ENCODE assay signal across 1 cellular context in the genomic region with DNA sequence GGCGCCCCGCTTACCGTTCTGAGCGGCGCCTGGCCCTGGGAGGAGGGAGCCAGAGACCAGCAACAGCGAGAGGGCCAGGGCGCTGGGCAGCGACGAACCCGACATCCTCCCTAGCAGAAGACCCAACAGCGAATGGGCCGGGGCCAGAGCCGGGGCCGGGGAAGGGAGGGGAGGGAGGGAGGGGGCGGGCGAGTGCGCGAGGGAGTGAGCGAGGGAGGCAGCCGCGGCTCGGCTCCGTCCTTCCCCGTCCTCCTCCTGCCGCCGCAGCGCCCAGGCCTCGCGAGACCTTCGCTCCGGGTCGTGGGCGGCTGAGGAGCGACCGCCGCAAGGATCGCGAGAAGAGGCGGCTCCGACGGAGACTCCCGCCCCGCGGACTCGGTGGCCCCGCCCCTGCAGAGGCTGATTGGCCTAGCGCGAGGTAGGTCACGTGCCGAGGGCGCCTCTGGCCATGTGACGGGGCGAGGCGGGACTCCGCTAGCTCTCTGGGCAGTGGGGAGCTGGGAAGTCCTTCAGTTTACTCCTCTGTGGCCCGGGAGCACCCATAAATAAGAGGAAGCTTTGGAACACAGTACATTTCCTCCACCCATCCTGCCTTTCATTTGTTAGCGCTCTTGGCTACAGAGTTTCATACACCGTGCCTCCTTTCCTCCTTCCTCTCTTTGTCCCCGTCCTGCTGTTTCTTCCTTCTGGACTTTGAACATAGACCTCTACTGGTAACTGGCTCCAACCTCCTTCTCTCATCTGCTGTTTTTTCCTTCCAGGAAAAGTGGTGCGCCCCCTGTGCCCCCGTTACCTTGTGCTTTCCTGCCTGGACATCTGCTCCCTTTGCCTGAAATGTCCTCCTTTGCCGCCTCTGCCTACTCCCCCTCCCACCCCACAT.
A peak's percentile ranks its signal among the peaks of the same experiment; 100 is the strongest.
TF ChIP-seq lines count a peak whose summit lies in the region.

A gene (minus strand): TSS at position 279 of the 880 bp plus-strand sequence. CDS start 174 bp downstream, at position 105.

TF ChIP-seq in HepG2, 621 proteins besides CTCF, POLR2A, EP300 and RAD21 (continued from another document and continues in another):
- TF ChIP-seq MAFF (IDR thresholded peaks at IDR 0.05; ENCODE audit: low read depth, low read length): no peak
- TF ChIP-seq, protein P1, sequence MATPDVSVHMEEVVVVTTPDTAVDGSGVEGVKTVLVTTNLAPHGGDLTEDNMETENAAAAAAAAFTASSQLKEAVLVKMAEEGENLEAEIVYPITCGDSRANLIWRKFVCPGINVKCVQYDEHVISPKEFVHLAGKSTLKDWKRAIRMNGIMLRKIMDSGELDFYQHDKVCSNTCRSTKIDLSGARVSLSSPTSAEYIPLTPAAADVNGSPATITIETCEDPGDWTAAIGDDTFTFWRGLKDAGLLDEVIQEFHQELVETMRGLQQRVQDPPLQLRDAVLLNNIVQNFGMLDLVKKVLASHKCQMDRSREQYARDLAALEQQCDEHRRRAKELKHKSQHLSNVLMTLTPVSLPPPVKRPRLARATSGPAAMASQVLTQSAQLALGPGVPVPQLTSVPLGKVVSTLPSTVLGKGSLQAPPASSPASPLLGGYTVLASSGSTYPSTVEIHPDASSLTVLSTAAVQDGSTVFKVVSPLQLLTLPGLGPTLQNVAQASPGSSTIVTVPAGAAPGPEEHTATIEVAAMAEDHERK (CRISPR knock-in tag; IDR thresholded peaks at IDR 0.05; ENCODE audit: low read depth): no peak
- 0 out of 2 replicates have a peak, but pooled peaks have one; percentile 56 for TF ChIP-seq MTF1 (CRISPR knock-in tag; IDR thresholded peaks at IDR 0.05)
- TF ChIP-seq ZNF136 (CRISPR knock-in tag; IDR thresholded peaks at IDR 0.05; ENCODE audit: low read depth): no peak
- no peak; the same call in 1 of the 2 replicates for TF ChIP-seq ZNF350 (CRISPR knock-in tag; IDR thresholded peaks at IDR 0.05; ENCODE audit: borderline replicate concordance, low read depth)
- no peak for TF ChIP-seq YY1 (IDR thresholded peaks at IDR 0.05; ENCODE audit: insufficient read depth, insufficient replicate concordance, low read depth, low read length)
- TF ChIP-seq, protein P2, sequence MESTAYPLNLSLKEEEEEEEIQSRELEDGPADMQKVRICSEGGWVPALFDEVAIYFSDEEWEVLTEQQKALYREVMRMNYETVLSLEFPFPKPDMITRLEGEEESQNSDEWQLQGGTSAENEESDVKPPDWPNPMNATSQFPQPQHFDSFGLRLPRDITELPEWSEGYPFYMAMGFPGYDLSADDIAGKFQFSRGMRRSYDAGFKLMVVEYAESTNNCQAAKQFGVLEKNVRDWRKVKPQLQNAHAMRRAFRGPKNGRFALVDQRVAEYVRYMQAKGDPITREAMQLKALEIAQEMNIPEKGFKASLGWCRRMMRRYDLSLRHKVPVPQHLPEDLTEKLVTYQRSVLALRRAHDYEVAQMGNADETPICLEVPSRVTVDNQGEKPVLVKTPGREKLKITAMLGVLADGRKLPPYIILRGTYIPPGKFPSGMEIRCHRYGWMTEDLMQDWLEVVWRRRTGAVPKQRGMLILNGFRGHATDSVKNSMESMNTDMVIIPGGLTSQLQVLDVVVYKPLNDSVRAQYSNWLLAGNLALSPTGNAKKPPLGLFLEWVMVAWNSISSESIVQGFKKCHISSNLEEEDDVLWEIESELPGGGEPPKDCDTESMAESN (CRISPR knock-in tag; conservative IDR thresholded peaks at IDR 0.05): no peak
- TF ChIP-seq KDM4B (CRISPR knock-in tag; IDR thresholded peaks at IDR 0.05): no peak
- no peak for TF ChIP-seq GTF2F1 (IDR thresholded peaks at IDR 0.05; ENCODE audit: low read length)
- no peak for TF ChIP-seq HDAC6 (IDR thresholded peaks at IDR 0.05; ENCODE audit: low read depth, low read length)
- peak; percentile 87 for TF ChIP-seq ZMYM4 (CRISPR knock-in tag; IDR thresholded peaks at IDR 0.05)
- TF ChIP-seq CHD2 (IDR thresholded peaks at IDR 0.05; ENCODE audit: low read depth, low read length): peak; percentile 98
- TF ChIP-seq, protein P3, sequence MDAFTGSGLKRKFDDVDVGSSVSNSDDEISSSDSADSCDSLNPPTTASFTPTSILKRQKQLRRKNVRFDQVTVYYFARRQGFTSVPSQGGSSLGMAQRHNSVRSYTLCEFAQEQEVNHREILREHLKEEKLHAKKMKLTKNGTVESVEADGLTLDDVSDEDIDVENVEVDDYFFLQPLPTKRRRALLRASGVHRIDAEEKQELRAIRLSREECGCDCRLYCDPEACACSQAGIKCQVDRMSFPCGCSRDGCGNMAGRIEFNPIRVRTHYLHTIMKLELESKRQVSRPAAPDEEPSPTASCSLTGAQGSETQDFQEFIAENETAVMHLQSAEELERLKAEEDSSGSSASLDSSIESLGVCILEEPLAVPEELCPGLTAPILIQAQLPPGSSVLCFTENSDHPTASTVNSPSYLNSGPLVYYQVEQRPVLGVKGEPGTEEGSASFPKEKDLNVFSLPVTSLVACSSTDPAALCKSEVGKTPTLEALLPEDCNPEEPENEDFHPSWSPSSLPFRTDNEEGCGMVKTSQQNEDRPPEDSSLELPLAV (CRISPR knock-in tag; conservative IDR thresholded peaks at IDR 0.05; ENCODE audit: low read depth): no peak
- TF ChIP-seq SRY (CRISPR knock-in tag; IDR thresholded peaks at IDR 0.05): peak; percentile 53; the same call in 1 of the 2 replicates
- no peak for TF ChIP-seq ZNF724P (CRISPR knock-in tag; IDR thresholded peaks at IDR 0.05; ENCODE audit: borderline replicate concordance)
- peak; percentile 74 for TF ChIP-seq THAP11 (CRISPR knock-in tag; IDR thresholded peaks at IDR 0.05)
- TF ChIP-seq FOXO1 (CRISPR knock-in tag; IDR thresholded peaks at IDR 0.05): no peak
- no peak for TF ChIP-seq ZNF343 (CRISPR knock-in tag; IDR thresholded peaks at IDR 0.05)
- no peak for TF ChIP-seq NFE2 (CRISPR knock-in tag; IDR thresholded peaks at IDR 0.05)
- TF ChIP-seq ZNF773 (CRISPR knock-in tag; IDR thresholded peaks at IDR 0.05; ENCODE audit: borderline replicate concordance): no peak
- 0 out of 2 replicates have a peak, but pooled peaks have one; percentile 78 for TF ChIP-seq CAMTA2 (CRISPR knock-in tag; IDR thresholded peaks at IDR 0.05; ENCODE audit: borderline replicate concordance)
- TF ChIP-seq CENPX (CRISPR knock-in tag; IDR thresholded peaks at IDR 0.05): no peak
- TF ChIP-seq, protein P4, sequence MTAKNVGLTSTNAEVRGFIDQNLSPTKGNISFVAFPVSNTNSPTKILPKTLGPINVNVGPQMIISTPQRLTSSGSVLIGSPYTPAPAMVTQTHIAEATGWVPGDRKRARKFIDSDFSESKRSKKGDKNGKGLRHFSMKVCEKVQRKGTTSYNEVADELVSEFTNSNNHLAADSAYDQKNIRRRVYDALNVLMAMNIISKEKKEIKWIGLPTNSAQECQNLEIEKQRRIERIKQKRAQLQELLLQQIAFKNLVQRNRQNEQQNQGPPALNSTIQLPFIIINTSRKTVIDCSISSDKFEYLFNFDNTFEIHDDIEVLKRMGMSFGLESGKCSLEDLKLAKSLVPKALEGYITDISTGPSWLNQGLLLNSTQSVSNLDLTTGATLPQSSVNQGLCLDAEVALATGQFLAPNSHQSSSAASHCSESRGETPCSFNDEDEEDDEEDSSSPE (CRISPR knock-in tag; IDR thresholded peaks at IDR 0.05): peak; percentile 82
- TF ChIP-seq SPEN (CRISPR knock-in tag; IDR thresholded peaks at IDR 0.05; ENCODE audit: low read depth): peak; percentile 92; the same call in 1 of the 2 replicates
- TF ChIP-seq CEBPG (CRISPR knock-in tag; IDR thresholded peaks at IDR 0.05): 0 out of 2 replicates have a peak, but pooled peaks have one; percentile 2
- TF ChIP-seq ARNT (IDR thresholded peaks at IDR 0.05): no peak
- no peak for TF ChIP-seq CC2D1A (CRISPR knock-in tag; IDR thresholded peaks at IDR 0.05)
- no peak for TF ChIP-seq HMGA1 (CRISPR knock-in tag; conservative IDR thresholded peaks at IDR 0.05)
- TF ChIP-seq ZNF709 (CRISPR knock-in tag; IDR thresholded peaks at IDR 0.05): no peak
- TF ChIP-seq, protein P5, sequence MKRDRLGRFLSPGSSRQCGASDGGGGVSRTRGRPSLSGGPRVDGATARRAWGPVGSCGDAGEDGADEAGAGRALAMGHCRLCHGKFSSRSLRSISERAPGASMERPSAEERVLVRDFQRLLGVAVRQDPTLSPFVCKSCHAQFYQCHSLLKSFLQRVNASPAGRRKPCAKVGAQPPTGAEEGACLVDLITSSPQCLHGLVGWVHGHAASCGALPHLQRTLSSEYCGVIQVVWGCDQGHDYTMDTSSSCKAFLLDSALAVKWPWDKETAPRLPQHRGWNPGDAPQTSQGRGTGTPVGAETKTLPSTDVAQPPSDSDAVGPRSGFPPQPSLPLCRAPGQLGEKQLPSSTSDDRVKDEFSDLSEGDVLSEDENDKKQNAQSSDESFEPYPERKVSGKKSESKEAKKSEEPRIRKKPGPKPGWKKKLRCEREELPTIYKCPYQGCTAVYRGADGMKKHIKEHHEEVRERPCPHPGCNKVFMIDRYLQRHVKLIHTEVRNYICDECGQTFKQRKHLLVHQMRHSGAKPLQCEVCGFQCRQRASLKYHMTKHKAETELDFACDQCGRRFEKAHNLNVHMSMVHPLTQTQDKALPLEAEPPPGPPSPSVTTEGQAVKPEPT (CRISPR knock-in tag; IDR thresholded peaks at IDR 0.05; ENCODE audit: low read depth): 0 out of 2 replicates have a peak, but pooled peaks have one; percentile 25
- TF ChIP-seq, protein P6, sequence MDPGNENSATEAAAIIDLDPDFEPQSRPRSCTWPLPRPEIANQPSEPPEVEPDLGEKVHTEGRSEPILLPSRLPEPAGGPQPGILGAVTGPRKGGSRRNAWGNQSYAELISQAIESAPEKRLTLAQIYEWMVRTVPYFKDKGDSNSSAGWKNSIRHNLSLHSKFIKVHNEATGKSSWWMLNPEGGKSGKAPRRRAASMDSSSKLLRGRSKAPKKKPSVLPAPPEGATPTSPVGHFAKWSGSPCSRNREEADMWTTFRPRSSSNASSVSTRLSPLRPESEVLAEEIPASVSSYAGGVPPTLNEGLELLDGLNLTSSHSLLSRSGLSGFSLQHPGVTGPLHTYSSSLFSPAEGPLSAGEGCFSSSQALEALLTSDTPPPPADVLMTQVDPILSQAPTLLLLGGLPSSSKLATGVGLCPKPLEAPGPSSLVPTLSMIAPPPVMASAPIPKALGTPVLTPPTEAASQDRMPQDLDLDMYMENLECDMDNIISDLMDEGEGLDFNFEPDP (CRISPR knock-in tag; conservative IDR thresholded peaks at IDR 0.05): no peak
- TF ChIP-seq ZNF713 (CRISPR knock-in tag; IDR thresholded peaks at IDR 0.05): no peak
- no peak for TF ChIP-seq ELF1 (CRISPR knock-in tag; IDR thresholded peaks at IDR 0.05)
- no peak for TF ChIP-seq BRCA1 (CRISPR knock-in tag; IDR thresholded peaks at IDR 0.05)
- no peak for TF ChIP-seq CCAR2 (optimal IDR thresholded peaks at IDR 0.05; ENCODE audit: low read depth, low read length)
- TF ChIP-seq HDAC1 (CRISPR knock-in tag; IDR thresholded peaks at IDR 0.05): peak; percentile 83
- TF ChIP-seq HIVEP1 (CRISPR knock-in tag; IDR thresholded peaks at IDR 0.05): peak; percentile 79; the same call in 1 of the 2 replicates
- TF ChIP-seq, protein P7, sequence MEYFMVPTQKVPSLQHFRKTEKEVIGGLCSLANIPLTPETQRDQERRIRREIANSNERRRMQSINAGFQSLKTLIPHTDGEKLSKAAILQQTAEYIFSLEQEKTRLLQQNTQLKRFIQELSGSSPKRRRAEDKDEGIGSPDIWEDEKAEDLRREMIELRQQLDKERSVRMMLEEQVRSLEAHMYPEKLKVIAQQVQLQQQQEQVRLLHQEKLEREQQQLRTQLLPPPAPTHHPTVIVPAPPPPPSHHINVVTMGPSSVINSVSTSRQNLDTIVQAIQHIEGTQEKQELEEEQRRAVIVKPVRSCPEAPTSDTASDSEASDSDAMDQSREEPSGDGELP (IDR thresholded peaks at IDR 0.05; ENCODE audit: borderline replicate concordance, low read depth): no peak
- TF ChIP-seq JARID2 (CRISPR knock-in tag; IDR thresholded peaks at IDR 0.05; ENCODE audit: insufficient replicate concordance): no peak
- TF ChIP-seq ZNF101 (CRISPR knock-in tag; IDR thresholded peaks at IDR 0.05; ENCODE audit: borderline replicate concordance, low read depth): no peak
- 0 out of 2 replicates have a peak, but pooled peaks have one; percentile 79 for TF ChIP-seq NFKBIZ (CRISPR knock-in tag; IDR thresholded peaks at IDR 0.05)
- TF ChIP-seq ZNF382 (CRISPR knock-in tag; IDR thresholded peaks at IDR 0.05; ENCODE audit: borderline replicate concordance): no peak
- no peak for TF ChIP-seq NCOA5 (CRISPR knock-in tag; IDR thresholded peaks at IDR 0.05)
- TF ChIP-seq EZH2 (conservative IDR thresholded peaks at IDR 0.05; ENCODE audit: low read depth, low read length): no peak
- TF ChIP-seq, protein P8, sequence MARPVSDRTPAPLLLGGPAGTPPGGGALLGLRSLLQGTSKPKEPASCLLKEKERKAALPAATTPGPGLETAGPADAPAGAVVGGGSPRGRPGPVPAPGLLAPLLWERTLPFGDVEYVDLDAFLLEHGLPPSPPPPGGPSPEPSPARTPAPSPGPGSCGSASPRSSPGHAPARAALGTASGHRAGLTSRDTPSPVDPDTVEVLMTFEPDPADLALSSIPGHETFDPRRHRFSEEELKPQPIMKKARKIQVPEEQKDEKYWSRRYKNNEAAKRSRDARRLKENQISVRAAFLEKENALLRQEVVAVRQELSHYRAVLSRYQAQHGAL (CRISPR knock-in tag; IDR thresholded peaks at IDR 0.05; ENCODE audit: not compliant biosample characterization): no peak
- TF ChIP-seq, protein P9, sequence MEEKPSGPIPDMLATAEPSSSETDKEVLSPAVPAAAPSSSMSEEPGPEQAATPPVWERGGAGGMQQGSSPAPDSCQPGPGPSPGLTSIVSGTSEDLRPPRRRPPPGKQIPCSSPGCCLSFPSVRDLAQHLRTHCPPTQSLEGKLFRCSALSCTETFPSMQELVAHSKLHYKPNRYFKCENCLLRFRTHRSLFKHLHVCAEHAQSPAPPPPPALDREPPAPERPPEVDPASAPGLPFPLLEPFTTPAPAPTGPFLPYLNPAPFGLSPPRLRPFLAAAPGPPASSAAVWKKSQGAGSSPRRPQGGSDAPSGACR (CRISPR knock-in tag; IDR thresholded peaks at IDR 0.05): no peak
- no peak for TF ChIP-seq SMAD9 (CRISPR knock-in tag; IDR thresholded peaks at IDR 0.05)
- TF ChIP-seq ZNF430 (CRISPR knock-in tag; IDR thresholded peaks at IDR 0.05): peak; percentile 77
- no peak for TF ChIP-seq TBP (CRISPR knock-in tag; IDR thresholded peaks at IDR 0.05)
- no peak for TF ChIP-seq RCOR2 (CRISPR knock-in tag; IDR thresholded peaks at IDR 0.05)
- no peak for TF ChIP-seq MAF1 (CRISPR knock-in tag; IDR thresholded peaks at IDR 0.05; ENCODE audit: borderline replicate concordance)
- no peak for TF ChIP-seq IKZF1 (IDR thresholded peaks at IDR 0.05)
- 0 out of 2 replicates have a peak, but pooled peaks have one; percentile 30 for TF ChIP-seq ZNF761 (CRISPR knock-in tag; conservative IDR thresholded peaks at IDR 0.05)
- no peak for TF ChIP-seq ZNF12 (CRISPR knock-in tag; IDR thresholded peaks at IDR 0.05)
- peak; percentile 76; the same call in 1 of the 2 replicates for TF ChIP-seq YEATS4 (CRISPR knock-in tag; IDR thresholded peaks at IDR 0.05; ENCODE audit: borderline replicate concordance)
- 0 out of 2 replicates have a peak, but pooled peaks have one; percentile 77 for TF ChIP-seq ZNF572 (CRISPR knock-in tag; IDR thresholded peaks at IDR 0.05)
- 0 out of 2 replicates have a peak, but pooled peaks have one; percentile 31 for TF ChIP-seq KLF12 (CRISPR knock-in tag; IDR thresholded peaks at IDR 0.05; ENCODE audit: borderline replicate concordance)
- TF ChIP-seq KAT2B (IDR thresholded peaks at IDR 0.05; ENCODE audit: borderline replicate concordance, low read depth, low read length): no peak
